In the genomic region with DNA sequence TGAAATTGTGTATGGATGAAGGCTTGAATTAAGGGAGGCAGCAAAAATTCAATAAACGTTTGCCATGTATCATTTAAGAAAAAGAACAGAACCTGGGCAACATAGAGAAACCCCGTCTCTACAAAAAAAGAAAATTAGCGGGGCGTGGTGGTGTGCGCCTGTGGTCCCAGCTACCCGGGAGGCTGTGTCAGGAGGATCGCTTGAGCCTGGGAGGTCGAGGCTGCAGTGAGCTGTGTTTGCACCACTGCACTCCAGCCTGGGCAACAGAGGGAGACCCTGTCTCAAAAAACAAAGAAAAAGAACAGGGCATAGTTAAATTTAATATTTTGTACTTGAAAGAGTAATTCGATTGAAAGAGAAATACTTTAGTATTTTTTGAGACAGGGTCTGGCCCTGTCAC, we compare ENCODE assay signal across 9 cellular contexts. TPM values are rescaled to one million over a fixed set of nuclear protein-coding genes. Genes with fewer than 3 reads are reported as not detected.
DNase-seq lines count a peak whose midpoint lies in the region; ATAC-seq and TF ChIP-seq lines count a peak whose summit lies in the region.
"Had no signal": no experiment of that assay in that cellular context is flagged by ENCODE, and none has a peak within 500 bp of the region (broad histone marks: within the 10 kb centered on the region; RNA-seq: fewer than 3 reads in every experiment).

No MANE protein-coding gene starts in this region.

- H4K20me1 ChIP-seq in smooth muscle cell (ENCODE audit: low read depth), result peaks cover 58% of the 10 kb centered on the region

- peaks cover 4% of the 10 kb centered on the region for H3K9me3 Mint-ChIP-seq in glutamatergic neuron (ENCODE audit: unreplicated experiment)

- H3K36me3 ChIP-seq in HAP-1 (replicated peaks) (peaks cover 48% of the 10 kb centered on the region), smooth muscle cell (ENCODE audit: low read depth) (peaks cover 2% of the 10 kb centered on the region)

- WGBS in smooth muscle cell (ENCODE audit: low lambda C conversion rate), result 82% methylated on average over 9 of the region's 9 CpGs

- H3K4me2 ChIP-seq in smooth muscle cell, result peak overlapping the region; percentile 98

- H3K27me3 Mint-ChIP-seq in glutamatergic neuron (ENCODE audit: unreplicated experiment), result peaks cover 2% of the 10 kb centered on the region

- peak overlapping the region; percentile 97 for H3K9ac ChIP-seq in smooth muscle cell (ENCODE audit: low read depth)

- no peak for ATAC-seq in esophagus mucosa

- TF ChIP-seq CTCF in WI38 (IDR thresholded peaks at IDR 0.05; ENCODE audit: low read depth, low read length) (no peak), glutamatergic neuron (IDR thresholded peaks at IDR 0.05; ENCODE audit: partially characterized antibody, unreplicated experiment) (no peak), smooth muscle cell (IDR thresholded peaks at IDR 0.05; ENCODE audit: borderline replicate concordance, insufficient read depth, poor library complexity, severe bottlenecking) (no peak)

- H3K4me1 Mint-ChIP-seq in glutamatergic neuron (ENCODE audit: low read depth, unreplicated experiment), result peaks cover 12% of the 10 kb centered on the region

- H3K79me2 ChIP-seq in smooth muscle cell (ENCODE audit: low read depth), result peaks cover 69% of the 10 kb centered on the region

- H3K27ac Mint-ChIP-seq in glutamatergic neuron (ENCODE audit: unreplicated experiment), result no peak overlapping the region

- H3K4me3 ChIP-seq in HAP-1, result peak overlapping the region; percentile 84
- peak overlapping the region; percentile 92 for H3K4me3 ChIP-seq in WI38 (ENCODE audit: low read depth, low read length)
- peak overlapping the region; percentile 97 for H3K4me3 ChIP-seq in smooth muscle cell

- in situ Hi-C loops in HAP-1 (cut with MboI; ENCODE audit: low sequenced_read_pairs), result no loop called here

- H3K4me1 ChIP-seq in HAP-1, result peaks cover 15% of the 10 kb centered on the region
- peaks cover 27% of the 10 kb centered on the region for H3K4me1 ChIP-seq in smooth muscle cell (ENCODE audit: low read depth)

- no peak for DNase-seq in HAP-1 (ENCODE audit: low spot score in 2 of 2)
- DNase-seq in glutamatergic neuron, result no peak
- DNase-seq in smooth muscle cell (lab: John Stamatoyannopoulos, UW; ENCODE audit: unreplicated experiment), result no peak
- no peak for DNase-seq in midbrain (lab: John Stamatoyannopoulos, UW)
- DNase-seq in NCI-H2107 treated with DMSO at 0.1 percent for 48 hours (lab: John Stamatoyannopoulos, UW; ENCODE audit: unreplicated experiment), result no peak
- DNase-seq in DMS153 treated with DMSO at 0.1 percent for 48 hours (lab: John Stamatoyannopoulos, UW; ENCODE audit: unreplicated experiment), result no peak
- DNase-seq: effector CD8-positive, alpha-beta T cell had no signal

- H3K9me3 ChIP-seq in HAP-1, result no peaks in the 10 kb centered on the region
- H3K9me3 ChIP-seq in smooth muscle cell (replicated peaks; ENCODE audit: low read depth), result no peaks in the 10 kb centered on the region

- H3F3A ChIP-seq in smooth muscle cell (ENCODE audit: low read depth), result peaks cover 6% of the 10 kb centered on the region

- no peaks in the 10 kb centered on the region for H3K36me3 Mint-ChIP-seq in glutamatergic neuron (ENCODE audit: unreplicated experiment)

- H2AFZ ChIP-seq in smooth muscle cell (ENCODE audit: low read depth), result no peak overlapping the region

- H3K27ac ChIP-seq in smooth muscle cell (ENCODE audit: low read depth), result peak overlapping the region; percentile 90

- H3K27me3 ChIP-seq in HAP-1 (ENCODE audit: low read depth), result no peaks in the 10 kb centered on the region
- no peaks in the 10 kb centered on the region for H3K27me3 ChIP-seq in smooth muscle cell (ENCODE audit: low read depth)

- peak overlapping the region; percentile 97 for H3K4me3 Mint-ChIP-seq in glutamatergic neuron (ENCODE audit: unreplicated experiment)

RNA-seq across cellular contexts. Expression of a gene that starts 1.4 kb away (rescaled TPM):
- total RNA-seq in glutamatergic neuron (ENCODE audit: unreplicated experiment) (92.5 TPM), smooth muscle cell (129 and 139 TPM in 2 replicates), esophagus mucosa (60.9 TPM)
- polyA plus RNA-seq in smooth muscle cell, result 66.7 and 77.7 TPM in 2 replicates

RNA-seq across cellular contexts. Expression of a gene that starts 25.4 kb away (rescaled TPM):
- total RNA-seq in glutamatergic neuron (ENCODE audit: unreplicated experiment), result 15.0 TPM
- total RNA-seq in smooth muscle cell, result 6.0 and 14.5 TPM in 2 replicates
- polyA plus RNA-seq in smooth muscle cell, result 4.3 and 4.4 TPM in 2 replicates
- total RNA-seq in esophagus mucosa, result 6.7 TPM

RNA-seq across cellular contexts. Expression of a gene that starts 52.0 kb away (rescaled TPM):
- total RNA-seq in glutamatergic neuron (ENCODE audit: unreplicated experiment) (0.17 TPM), smooth muscle cell (9.5 and 13.8 TPM in 2 replicates), esophagus mucosa (2.7 TPM)
- 13.1 and 16.0 TPM in 2 replicates for polyA plus RNA-seq in smooth muscle cell
